18 cellular contexts compared by ENCODE assay signal in genomic region chr17:27237890-27238289, GRCh38.
"Had no signal": no experiment of that assay in that cellular context is flagged by ENCODE, and none has a peak within 500 bp of the region (broad histone marks: within the 10 kb centered on the region; RNA-seq: fewer than 3 reads in every experiment).

No MANE protein-coding gene starts in this region.

- H3K9me3 ChIP-seq: colonic mucosa, left ventricle myocardium inferior, lower lobe of right lung, ovary, testis, tibial nerve had no signal

- H3K9me3 Mint-ChIP-seq: endodermal cell; immature natural killer cell; naive B cell; stimulated activated naive CD8-positive, alpha-beta T cell treated with anti-CD3 and anti-CD28 coated beads, Interleukin-15, amount 100 ng/mL, for 72 hours had no signal

- H3K4me3 ChIP-seq: colonic mucosa, left ventricle myocardium inferior, lower lobe of right lung, ovary, smooth muscle cell, testis, tibial nerve had no signal

- H3K4me1 Mint-ChIP-seq: immature natural killer cell had no signal

- H3K27ac ChIP-seq: colonic mucosa, foreskin keratinocyte, left ventricle myocardium inferior, ovary, testis had no signal

- ATAC-seq: foreskin keratinocyte; lower lobe of right lung; right cardiac atrium; stimulated activated naive CD8-positive, alpha-beta T cell treated with anti-CD3 and anti-CD28 coated beads, Interleukin-15, amount 100 ng/mL, for 72 hours had no signal

- H3K36me3 ChIP-seq: colonic mucosa, left ventricle myocardium inferior, lower lobe of right lung, ovary, tibial nerve had no signal

- H3K27me3 ChIP-seq: colonic mucosa, foreskin keratinocyte, ovary, testis, tibial nerve had no signal

- H3K4me3 Mint-ChIP-seq: endodermal cell; immature natural killer cell; stimulated activated naive CD8-positive, alpha-beta T cell treated with anti-CD3 and anti-CD28 coated beads, Interleukin-15, amount 100 ng/mL, for 72 hours had no signal

- H3K27ac Mint-ChIP-seq: endodermal cell, progenitor cell of endocrine pancreas had no signal

- H3K4me2 ChIP-seq: smooth muscle cell had no signal

- H3K36me3 Mint-ChIP-seq: immature natural killer cell, naive B cell had no signal

- H3K4me1 ChIP-seq: colonic mucosa, testis had no signal

- DNase-seq: colonic mucosa; effector CD4-positive, alpha-beta T cell; endodermal cell; erythroblast; foreskin keratinocyte; immature natural killer cell; left ventricle myocardium inferior; lower lobe of right lung; mesendoderm; naive B cell; ovary; stimulated activated CD4-positive, alpha-beta T cell treated with anti-CD3 and anti-CD28 coated beads, Interleukin-2, amount 100 ng/mL, for 48 hours; stimulated activated naive CD8-positive, alpha-beta T cell treated with anti-CD3 and anti-CD28 coated beads, Interleukin-15, amount 100 ng/mL, for 72 hours; testis had no signal
